11 cellular contexts compared by ENCODE assay signal in the genomic region with DNA sequence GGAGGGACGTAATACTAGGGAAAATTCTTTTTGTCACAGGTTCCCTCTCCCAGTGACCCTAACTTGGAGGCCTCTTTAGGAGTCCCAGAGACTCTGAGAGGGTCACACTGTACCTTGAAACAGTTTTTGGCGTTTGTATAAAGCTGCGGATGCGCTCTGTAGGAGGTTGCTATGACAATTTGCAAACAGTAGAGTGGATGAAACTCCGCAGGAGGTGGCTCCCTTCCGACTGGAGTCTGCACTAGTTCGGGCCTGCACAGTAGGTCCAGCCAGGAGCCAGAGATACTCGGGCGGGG. TPM values are rescaled to one million over a fixed set of nuclear protein-coding genes. Genes with fewer than 3 reads are reported as not detected.
A peak's percentile ranks its signal among the peaks of the same experiment; 100 is the strongest.
DNase-seq lines count a peak whose midpoint lies in the region; ATAC-seq lines count a peak whose summit lies in the region.
"Had no signal": no experiment of that assay in that cellular context is flagged by ENCODE, and none has a peak within 500 bp of the region (broad histone marks: within the 10 kb centered on the region; RNA-seq: fewer than 3 reads in every experiment).

No MANE protein-coding gene starts in this region.

- H3K9me3 Mint-ChIP-seq in activated CD4-positive, alpha-beta T cell treated with anti-CD3 and anti-CD28 coated beads for 36 hours (ENCODE audit: low read depth): no peaks in the 10 kb centered on the region
- no peaks in the 10 kb centered on the region for H3K9me3 Mint-ChIP-seq in activated T-helper 17 cell treated with anti-CD3 and anti-CD28 coated beads, Interleukin-2, amount 50 U/mL, for 72 hours
- no peaks in the 10 kb centered on the region for H3K9me3 Mint-ChIP-seq in stimulated activated naive B cell treated with anti-CD40 and anti-IgM and Interleukin-4, amounts not matched to agents 10 μg/mL and 1 μg/mL and 100 μg/mL, for 72 hours

- intact Hi-C loops in activated CD4-positive, alpha-beta T cell treated with anti-CD3 and anti-CD28 coated beads for 36 hours (cut with DNase I, micrococcal nuclease): loop anchor here in 1 of 2 experiments (1.0 to 5.0 kb wide), 3 partner anchors 12 to 195 kb away; no protein-coding TSS in a partner anchor

- no peak for DNase-seq in activated CD4-positive, alpha-beta T cell treated with anti-CD3 and anti-CD28 coated beads for 36 hours
- DNase-seq in activated CD4-positive, alpha-beta T cell treated with anti-CD3 and anti-CD28 coated beads for 1 hour: no peak
- DNase-seq in stimulated activated naive B cell treated with anti-CD40 and anti-IgM and Interleukin-4, amounts not matched to agents 10 μg/mL and 1 μg/mL and 100 μg/mL, for 72 hours: no peak
- no peak for DNase-seq in stimulated activated CD4-positive, alpha-beta T cell treated with anti-CD3 and anti-CD28 coated beads, Interleukin-4, amount 100 ng/mL, for 24 hours
- no peak for DNase-seq in putamen (ENCODE audit: low spot score)

- no peak for ATAC-seq in activated CD4-positive, alpha-beta T cell treated with anti-CD3 and anti-CD28 coated beads for 36 hours
- ATAC-seq in activated T-helper 17 cell treated with anti-CD3 and anti-CD28 coated beads, Interleukin-2, amount 50 U/mL, for 72 hours (replicated peaks): no peak
- no peak for ATAC-seq in stimulated activated naive B cell treated with anti-CD40 and anti-IgM and Interleukin-4, amounts not matched to agents 10 μg/mL and 1 μg/mL and 100 μg/mL, for 72 hours (replicated peaks)
- ATAC-seq in HG03175 (IDR thresholded peaks at IDR 0.05; ENCODE audit: unreplicated experiment): no peak

- H3K4me3 Mint-ChIP-seq in activated CD4-positive, alpha-beta T cell treated with anti-CD3 and anti-CD28 coated beads for 36 hours: peak overlapping the region; percentile 78
- peak overlapping the region; percentile 83 for H3K4me3 Mint-ChIP-seq in activated T-helper 17 cell treated with anti-CD3 and anti-CD28 coated beads, Interleukin-2, amount 50 U/mL, for 72 hours
- H3K4me3 Mint-ChIP-seq in stimulated activated naive B cell treated with anti-CD40 and anti-IgM and Interleukin-4, amounts not matched to agents 10 μg/mL and 1 μg/mL and 100 μg/mL, for 72 hours: peak overlapping the region; percentile 96 to 97

- H3K4me3 ChIP-seq in iPS-18c (ENCODE audit: insufficient read depth, low read depth, low read length): peak overlapping the region; percentile 79; the same call in 1 of the 2 replicates

- H3K4me1 Mint-ChIP-seq in activated CD4-positive, alpha-beta T cell treated with anti-CD3 and anti-CD28 coated beads for 36 hours: peaks cover 36% of the 10 kb centered on the region
- H3K4me1 Mint-ChIP-seq in activated T-helper 17 cell treated with anti-CD3 and anti-CD28 coated beads, Interleukin-2, amount 50 U/mL, for 72 hours: peaks cover 21% of the 10 kb centered on the region
- peaks cover 27 to 34% of the 10 kb centered on the region in 2 donors for H3K4me1 Mint-ChIP-seq in stimulated activated naive B cell treated with anti-CD40 and anti-IgM and Interleukin-4, amounts not matched to agents 10 μg/mL and 1 μg/mL and 100 μg/mL, for 72 hours

- peak overlapping the region; percentile 52 for H3K27ac Mint-ChIP-seq in activated CD4-positive, alpha-beta T cell treated with anti-CD3 and anti-CD28 coated beads for 36 hours
- peak overlapping the region; percentile 72 for H3K27ac Mint-ChIP-seq in activated T-helper 17 cell treated with anti-CD3 and anti-CD28 coated beads, Interleukin-2, amount 50 U/mL, for 72 hours
- peak overlapping the region; percentile 96 for H3K27ac Mint-ChIP-seq in stimulated activated naive B cell treated with anti-CD40 and anti-IgM and Interleukin-4, amounts not matched to agents 10 μg/mL and 1 μg/mL and 100 μg/mL, for 72 hours

- H3K27me3 Mint-ChIP-seq in activated CD4-positive, alpha-beta T cell treated with anti-CD3 and anti-CD28 coated beads for 36 hours: no peaks in the 10 kb centered on the region
- H3K27me3 Mint-ChIP-seq in activated T-helper 17 cell treated with anti-CD3 and anti-CD28 coated beads, Interleukin-2, amount 50 U/mL, for 72 hours: no peaks in the 10 kb centered on the region
- H3K27me3 Mint-ChIP-seq in stimulated activated naive B cell treated with anti-CD40 and anti-IgM and Interleukin-4, amounts not matched to agents 10 μg/mL and 1 μg/mL and 100 μg/mL, for 72 hours: no peaks in the 10 kb centered on the region

- H3K9me3 ChIP-seq in iPS-18c (ENCODE audit: control insufficient read depth, insufficient read depth, low read length): no peaks in the 10 kb centered on the region
- H3K9me3 ChIP-seq: BE2C, prostate gland, thoracic aorta had no signal

- peaks cover 13% of the 10 kb centered on the region for H3K36me3 Mint-ChIP-seq in activated CD4-positive, alpha-beta T cell treated with anti-CD3 and anti-CD28 coated beads for 36 hours (ENCODE audit: low read depth)
- peaks cover 29% of the 10 kb centered on the region for H3K36me3 Mint-ChIP-seq in activated T-helper 17 cell treated with anti-CD3 and anti-CD28 coated beads, Interleukin-2, amount 50 U/mL, for 72 hours (ENCODE audit: low read depth)
- H3K36me3 Mint-ChIP-seq in stimulated activated naive B cell treated with anti-CD40 and anti-IgM and Interleukin-4, amounts not matched to agents 10 μg/mL and 1 μg/mL and 100 μg/mL, for 72 hours: peaks cover 15 to 19% of the 10 kb centered on the region in 2 donors

- CTCF ChIA-PET in activated CD4-positive, alpha-beta T cell treated with anti-CD3 and anti-CD28 coated beads for 36 hours (lab: Charles Lee): no interaction called here

- POLR2A ChIA-PET in activated CD4-positive, alpha-beta T cell treated with anti-CD3 and anti-CD28 coated beads for 36 hours (lab: Charles Lee): interaction anchor here (0.7 kb wide), 1 partner anchor 13 kb away, joined by 5 read pairs; no protein-coding TSS in a partner anchor

RNA-seq across cellular contexts. Expression of gene DYRK2, which starts 1.3 kb away (rescaled TPM):
- 10 to 100 TPM; 19.2 to 21.5 TPM for total RNA-seq in activated CD4-positive, alpha-beta T cell treated with anti-CD3 and anti-CD28 coated beads for 36 hours
- 10 to 100 TPM; 16.6 to 17.6 TPM for total RNA-seq in activated T-helper 17 cell treated with anti-CD3 and anti-CD28 coated beads, Interleukin-2, amount 50 U/mL, for 72 hours
